In genomic region chr3:139342054-139342453, GRCh38 we compare ENCODE assay signal across 29 cellular contexts.
"Had no signal": no experiment of that assay in that cellular context is flagged by ENCODE, and none has a peak within 500 bp of the region (broad histone marks: within the 10 kb centered on the region; RNA-seq: fewer than 3 reads in every experiment).

No MANE protein-coding gene starts in this region.

- H3K4me3 Mint-ChIP-seq: activated naive CD4-positive, alpha-beta T cell treated with anti-CD3 and anti-CD28 coated beads for 36 hours; activated T-helper 1 cell treated with anti-CD3 and anti-CD28 coated beads, Interleukin-12 subunit alpha, Interleukin-12 subunit beta, Interleukin-2, Interleukin-4 antibody, amounts not matched to agents 30 ng/mL and 10 ng/mL and 1 ng/mL, durations not matched to agents 14 hours and 24 hours and 36 hours; central memory CD8-positive, alpha-beta T cell; dendritic cell treated with granulocyte-macrophage colony-stimulating factor and Interleukin-4, amounts not matched to agents 40 ng/mL and 50 ng/mL, for 4 days; endodermal cell; mesothelial cell of epicardium; neural progenitor cell; T-helper 1 cell treated with Interleukin-12 subunit alpha and Interleukin-12 subunit beta and Interleukin-4 antibody, amounts not matched to agents 30 μg/mL and 1 μg/mL, for 36 hours had no signal

- H3K27ac ChIP-seq: foreskin keratinocyte, heart left ventricle, neural progenitor cell, transverse colon, VCaP had no signal

- H3K4me2 ChIP-seq: neural progenitor cell had no signal

- H3K9me3 ChIP-seq: heart left ventricle, transverse colon had no signal

- FAIRE-seq: bronchial epithelial cell, kidney, TTC549, urothelium cell line had no signal

- DNase-seq: activated CD4-positive, alpha-beta T cell treated with anti-CD3 and anti-CD28 coated beads for 4 hours; activated CD4-positive, alpha-beta T cell treated with anti-CD3 and anti-CD28 coated beads, Interleukin-2, amount 50 U/mL, for 4 hours; activated effector memory CD4-positive, alpha-beta T cell treated with anti-CD3 and anti-CD28 coated beads, Interleukin-2, amount 50 U/mL, for 16 hours; activated naive CD4-positive, alpha-beta T cell treated with anti-CD3 and anti-CD28 coated beads for 36 hours; anterior cingulate cortex; endodermal cell; foreskin keratinocyte; heart left ventricle; hypothalamus; immature natural killer cell; kidney; left colon; naive B cell; right cardiac atrium; stimulated activated CD4-positive, alpha-beta T cell treated with anti-CD3 and anti-CD28 coated beads, Interleukin-2, amount 100 ng/mL, for 48 hours; stimulated activated naive CD4-positive, alpha-beta T cell treated with Interleukin-2 at 50 U/mL for 16 hours; T-helper 9 cell; transverse colon had no signal

- H3K9ac ChIP-seq: neural progenitor cell had no signal

- H3K4me1 Mint-ChIP-seq: mesothelial cell of epicardium, neural progenitor cell had no signal

- ATAC-seq: esophagus mucosa, foreskin keratinocyte, heart left ventricle, left colon, right cardiac atrium had no signal

- H3K36me3 ChIP-seq: neural progenitor cell, transverse colon had no signal

- H3K4me3 ChIP-seq: heart left ventricle, neural progenitor cell, transverse colon had no signal

- H3K27ac Mint-ChIP-seq: activated naive CD4-positive, alpha-beta T cell treated with anti-CD3 and anti-CD28 coated beads for 36 hours; activated T-helper 1 cell treated with anti-CD3 and anti-CD28 coated beads, Interleukin-12 subunit alpha, Interleukin-12 subunit beta, Interleukin-2, Interleukin-4 antibody, amounts not matched to agents 30 ng/mL and 10 ng/mL and 1 ng/mL, durations not matched to agents 14 hours and 24 hours and 36 hours; dendritic cell treated with granulocyte-macrophage colony-stimulating factor and Interleukin-4, amounts not matched to agents 40 ng/mL and 50 ng/mL, for 4 days; endodermal cell; immature natural killer cell; mesothelial cell of epicardium; naive B cell; neural progenitor cell; T-helper 1 cell treated with Interleukin-12 subunit alpha and Interleukin-12 subunit beta and Interleukin-4 antibody, amounts not matched to agents 30 μg/mL and 1 μg/mL, for 36 hours had no signal

- H3K9me3 Mint-ChIP-seq: activated naive CD4-positive, alpha-beta T cell treated with anti-CD3 and anti-CD28 coated beads for 36 hours; endodermal cell; immature natural killer cell; neural progenitor cell had no signal

- H2AFZ ChIP-seq: neural progenitor cell had no signal

- H3K36me3 Mint-ChIP-seq: mesothelial cell of epicardium, neural progenitor cell had no signal
